Comparison of ENCODE assay signal across 1 cellular context in genomic region chr17:62049299-62049698, GRCh38.
TF ChIP-seq lines count a peak whose summit lies in the region.

No MANE protein-coding gene starts in this region.

TF ChIP-seq in GM12878, 131 proteins besides CTCF, POLR2A, EP300 and RAD21:
- TF ChIP-seq ZBTB4 (CRISPR knock-in tag; IDR thresholded peaks at IDR 0.05) (no peak), ZBTB40 (IDR thresholded peaks at IDR 0.05; ENCODE audit: borderline replicate concordance) (peak; percentile 71)
TF ChIP-seq in GM12878: peak in this region for 1.
